1 cellular context compared by ENCODE assay signal in genomic region chr1:228109962-228110488, GRCh38.
TF ChIP-seq lines count a peak whose summit lies in the region.

No MANE protein-coding gene starts in this region.

TF ChIP-seq in HEK293, 187 proteins besides CTCF, POLR2A, EP300 and RAD21 (continued from another document):
- TF ChIP-seq PATZ1 (tag by site-specific recombination; IDR thresholded peaks at IDR 0.05) (no peak), ZFP41 (tag by site-specific recombination; IDR thresholded peaks at IDR 0.05; ENCODE audit: borderline replicate concordance) (no peak), TCF7L2 (IDR thresholded peaks at IDR 0.05; ENCODE audit: borderline replicate concordance, low read depth, low read length) (no peak), ZNF791 (tag by site-specific recombination; IDR thresholded peaks at IDR 0.05) (0 out of 2 replicates have a peak, but pooled peaks have one; percentile 6), ZNF560 (tag by site-specific recombination; IDR thresholded peaks at IDR 0.05; ENCODE audit: borderline replicate concordance) (no peak)
TF ChIP-seq in HEK293: peak in this region for 5.
